In genomic region chr4:8709729-8710360, GRCh38 we compare ENCODE assay signal across 24 cellular contexts.
DNase-seq lines count a peak whose midpoint lies in the region; ATAC-seq and TF ChIP-seq lines count a peak whose summit lies in the region.
"Had no signal": no experiment of that assay in that cellular context is flagged by ENCODE, and none has a peak within 500 bp of the region (broad histone marks: within the 10 kb centered on the region; RNA-seq: fewer than 3 reads in every experiment).

No MANE protein-coding gene starts in this region.

- H3K4me3 Mint-ChIP-seq in endodermal cell, result no peak overlapping the region
- no peak overlapping the region for H3K4me3 Mint-ChIP-seq in activated CD4-positive, alpha-beta memory T cell treated with anti-CD3 and anti-CD28 coated beads for 36 hours
- H3K4me3 Mint-ChIP-seq: activated CD8-positive, alpha-beta T cell treated with anti-CD3 and anti-CD28 coated beads for 36 hours; activated T-cell treated with anti-CD3 and anti-CD28 coated beads, Interleukin-2, amount 50 U/mL, for 4 hours; brain had no signal

- peaks cover 22% of the 10 kb centered on the region for H3K9me3 Mint-ChIP-seq in endodermal cell
- H3K9me3 Mint-ChIP-seq in activated CD4-positive, alpha-beta memory T cell treated with anti-CD3 and anti-CD28 coated beads for 36 hours, result peaks cover 22% of the 10 kb centered on the region

- H3K79me2 ChIP-seq in osteoblast (ENCODE audit: insufficient read depth, low read length), result no peaks in the 10 kb centered on the region

- peaks cover 6% of the 10 kb centered on the region for H3K27me3 Mint-ChIP-seq in endodermal cell (ENCODE audit: insufficient read depth)
- H3K27me3 Mint-ChIP-seq in activated CD4-positive, alpha-beta memory T cell treated with anti-CD3 and anti-CD28 coated beads for 36 hours, result no peaks in the 10 kb centered on the region
- H3K27me3 Mint-ChIP-seq: activated CD8-positive, alpha-beta T cell treated with anti-CD3 and anti-CD28 coated beads for 36 hours had no signal

- H3K4me1 Mint-ChIP-seq in endodermal cell, result no peaks in the 10 kb centered on the region
- H3K4me1 Mint-ChIP-seq in activated CD4-positive, alpha-beta memory T cell treated with anti-CD3 and anti-CD28 coated beads for 36 hours (ENCODE audit: low read depth), result no peaks in the 10 kb centered on the region
- H3K4me1 Mint-ChIP-seq: brain had no signal

- H3K4me3 ChIP-seq in left ventricle myocardium inferior, result no peak overlapping the region
- H3K4me3 ChIP-seq in right cardiac atrium (ENCODE audit: low read length), result no peak overlapping the region
- no peak overlapping the region for H3K4me3 ChIP-seq in endodermal cell (ENCODE audit: low read length)
- no peak overlapping the region for H3K4me3 ChIP-seq in osteoblast (ENCODE audit: insufficient read depth, low read length)
- no peak overlapping the region for H3K4me3 ChIP-seq in uterus
- H3K4me3 ChIP-seq: HAP-1, psoas muscle, SJSA1, stomach, tibial nerve had no signal

- no peak overlapping the region for H3K4me2 ChIP-seq in osteoblast (ENCODE audit: insufficient read depth, low read length)

- no peaks in the 10 kb centered on the region for H4K20me1 ChIP-seq in osteoblast (ENCODE audit: insufficient read depth, low read length)

- no peak overlapping the region for H3K27ac ChIP-seq in left ventricle myocardium inferior (replicated peaks)
- no peak overlapping the region for H3K27ac ChIP-seq in right cardiac atrium (ENCODE audit: low read length)
- no peak overlapping the region for H3K27ac ChIP-seq in endodermal cell (ENCODE audit: low read depth, low read length)
- no peak overlapping the region for H3K27ac ChIP-seq in osteoblast (ENCODE audit: low read depth, low read length)
- no peak overlapping the region for H3K27ac ChIP-seq in uterus
- H3K27ac ChIP-seq: C4-2B, psoas muscle, SJSA1, stomach, tibial nerve had no signal

- H3K4me1 ChIP-seq in left ventricle myocardium inferior (no peaks in the 10 kb centered on the region), right cardiac atrium (ENCODE audit: control insufficient read depth, insufficient read depth, low read length) (no peaks in the 10 kb centered on the region), endodermal cell (ENCODE audit: control insufficient read depth, insufficient read depth, low read length) (no peaks in the 10 kb centered on the region), osteoblast (ENCODE audit: insufficient read depth, low read length) (no peaks in the 10 kb centered on the region), uterus (no peaks in the 10 kb centered on the region)
- H3K4me1 ChIP-seq: HAP-1, psoas muscle, SJSA1, stomach, tibial nerve had no signal

- H3K36me3 Mint-ChIP-seq in endodermal cell (ENCODE audit: low read depth), result no peaks in the 10 kb centered on the region
- peaks cover 3% of the 10 kb centered on the region for H3K36me3 Mint-ChIP-seq in activated CD4-positive, alpha-beta memory T cell treated with anti-CD3 and anti-CD28 coated beads for 36 hours
- H3K36me3 Mint-ChIP-seq: brain had no signal

- DNase-seq in left ventricle myocardium inferior (peak; percentile 3), right cardiac atrium (no peak), endodermal cell (peak; percentile 46), osteoblast (ENCODE audit: insufficient read length, low spot score, missing footprints) (peak; percentile 60), uterus (peak; percentile 2 to 6), cortex of kidney (lab: John Stamatoyannopoulos, UW) (no peak)
- no peak for DNase-seq in activated CD4-positive, alpha-beta memory T cell treated with anti-CD3 and anti-CD28 coated beads for 36 hours
- DNase-seq: activated CD8-positive, alpha-beta T cell treated with anti-CD3 and anti-CD28 coated beads for 36 hours; activated T-cell treated with anti-CD3 and anti-CD28 coated beads, Interleukin-2, amount 50 U/mL, for 4 hours; DMS79 treated with DMSO at 0.1 percent for 48 hours; GF-D8; NCI-H2029 treated with DMSO at 0.1 percent for 48 hours; NCI-H2227 treated with DMSO at 0.1 percent for 48 hours; NCI-H69; stimulated activated CD8-positive, alpha-beta memory T cell treated with anti-CD3 and anti-CD28 coated beads, Interleukin-4, amount 100 ng/mL, for 48 hours; T-helper 1 cell had no signal

- H3K9me3 ChIP-seq in left ventricle myocardium inferior (replicated peaks) (peaks cover 38% of the 10 kb centered on the region), right cardiac atrium (ENCODE audit: control insufficient read depth, low read length) (peaks cover 1% of the 10 kb centered on the region), endodermal cell (ENCODE audit: control insufficient read depth, low read length) (peaks cover 16% of the 10 kb centered on the region), osteoblast (ENCODE audit: low read depth, low read length) (no peaks in the 10 kb centered on the region), uterus (peaks cover 0 to 7% of the 10 kb centered on the region in 2 donors)
- H3K9me3 ChIP-seq: HAP-1, SJSA1 had no signal

- ATAC-seq in right cardiac atrium, result no peak
- ATAC-seq: activated CD4-positive, CD25-positive, alpha-beta regulatory T cell treated with anti-CD3 and anti-CD28 coated beads, Interleukin-2, amount 50 U/mL, for 24 hours; activated CD8-positive, alpha-beta T cell treated with anti-CD3 and anti-CD28 coated beads for 36 hours; activated T-cell treated with anti-CD3 and anti-CD28 coated beads, Interleukin-2, amount 50 U/mL, for 4 hours; psoas muscle had no signal

- WGBS in right cardiac atrium, result 37% methylated on average over 23 of the region's 23 CpGs
- WGBS in endodermal cell (ENCODE audit: insufficient coverage in 1 of 2, insufficient read length in 1 of 2), 2 experiments, result 70 to 71% methylated on average over 16 to 23 of the region's 23 CpGs

- CTCF ChIA-PET in activated CD4-positive, alpha-beta memory T cell treated with anti-CD3 and anti-CD28 coated beads for 36 hours (lab: Charles Lee), result no interaction called here

- no peak overlapping the region for H3K9ac ChIP-seq in endodermal cell (ENCODE audit: extremely low read depth, low read length, poor library complexity, severe bottlenecking)

- TF ChIP-seq CTCF in left ventricle myocardium inferior (IDR thresholded peaks at IDR 0.05; ENCODE audit: borderline replicate concordance) (no peak), endodermal cell (conservative IDR thresholded peaks at IDR 0.05) (no peak), osteoblast (IDR thresholded peaks at IDR 0.05; ENCODE audit: extremely low read depth, low read depth, low read length) (no peak), uterus (IDR thresholded peaks at IDR 0.05) (no peak)

- intact Hi-C loops in left ventricle myocardium inferior (cut with micrococcal nuclease), result no loop called here
- intact Hi-C loops in right cardiac atrium (cut with DNase I), result no loop called here
- intact Hi-C loops in uterus (cut with DNase I; ENCODE audit: low total_unique reads), result no loop called here
- intact Hi-C loops in activated CD4-positive, alpha-beta memory T cell treated with anti-CD3 and anti-CD28 coated beads for 36 hours (cut with micrococcal nuclease), result no loop called here

- H3K27me3 ChIP-seq in left ventricle myocardium inferior (ENCODE audit: low read depth) (peaks cover 58% of the 10 kb centered on the region), right cardiac atrium (ENCODE audit: control insufficient read depth, insufficient read depth) (no peaks in the 10 kb centered on the region), endodermal cell (ENCODE audit: control insufficient read depth, insufficient read depth, low read length, poor library complexity, severe bottlenecking) (no peaks in the 10 kb centered on the region), osteoblast (ENCODE audit: insufficient read depth, low read length) (no peaks in the 10 kb centered on the region), uterus (no peaks in the 10 kb centered on the region)
- H3K27me3 ChIP-seq: SJSA1 had no signal

- no peak overlapping the region for H2AFZ ChIP-seq in osteoblast (ENCODE audit: low read length)

- H3K36me3 ChIP-seq in left ventricle myocardium inferior (no peaks in the 10 kb centered on the region), endodermal cell (ENCODE audit: control insufficient read depth, insufficient read depth, low read length) (no peaks in the 10 kb centered on the region), osteoblast (ENCODE audit: insufficient read depth, low read length) (no peaks in the 10 kb centered on the region), uterus (no peaks in the 10 kb centered on the region)
- H3K36me3 ChIP-seq: HAP-1, SJSA1, stomach, tibial nerve had no signal

- TF ChIP-seq POLR2A in uterus (IDR thresholded peaks at IDR 0.05), result no peak

- POLR2A ChIA-PET in activated CD4-positive, alpha-beta memory T cell treated with anti-CD3 and anti-CD28 coated beads for 36 hours (lab: Charles Lee), result no interaction called here

- H3K27ac Mint-ChIP-seq in endodermal cell, result no peak overlapping the region
- H3K27ac Mint-ChIP-seq in activated CD4-positive, alpha-beta memory T cell treated with anti-CD3 and anti-CD28 coated beads for 36 hours, result no peak overlapping the region
- H3K27ac Mint-ChIP-seq: activated CD8-positive, alpha-beta T cell treated with anti-CD3 and anti-CD28 coated beads for 36 hours; brain had no signal

Comparison
In these comparisons a context has a peak if more than half of its experiments do, and no peak if none do; other contexts are left out.
1. DNase-seq: peak in left ventricle myocardium inferior (single experiment), endodermal cell (single experiment), osteoblast (single experiment) and uterus (2 of 2); none in right cardiac atrium (0 of 3), cortex of kidney (single experiment) and activated CD4-positive, alpha-beta memory T cell treated with anti-CD3 and anti-CD28 coated beads for 36 hours (single experiment).